ENCODE assay signal across 8 cellular contexts in genomic region chr13:48001127-48001881, GRCh38.
DNase-seq lines count a peak whose midpoint lies in the region; ATAC-seq and TF ChIP-seq lines count a peak whose summit lies in the region.

Gene SUCLA2, minus strand, starts transcription at chr13:48001273. Its CDS starts 4 bp downstream, at chr13:48001269.

- no peak for TF ChIP-seq CTCF in AG09319 (IDR thresholded peaks at IDR 0.05; ENCODE audit: low read depth, low read length)

- ATAC-seq in GM19023 (IDR thresholded peaks at IDR 0.05; ENCODE audit: unreplicated experiment) = peak; percentile 99
- ATAC-seq in HG03196 (IDR thresholded peaks at IDR 0.05; ENCODE audit: unreplicated experiment) = peak; percentile 99

- DNase-seq in AG09319 (ENCODE audit: extremely low read depth, low read depth) (peak; percentile 59), NCI-H345 (lab: John Stamatoyannopoulos, UW) (peak; percentile 88), islet precursor cell (peak; percentile 96)
- DNase-seq in activated CD4-positive, CD25-positive, alpha-beta regulatory T cell treated with anti-CD3 and anti-CD28 coated beads, Interleukin-2, amount 50 U/mL, for 16 hours (ENCODE audit: low read depth, low spot score) = peak; percentile 77
- DNase-seq in central memory CD4-positive, alpha-beta T cell = peak; percentile 83
- DNase-seq in stimulated activated CD4-positive, alpha-beta T cell treated with anti-CD3 and anti-CD28 coated beads, Interleukin-12 subunit alpha, Interleukin-12 subunit beta, amount 100 ng/mL, for 4 hours = peak; percentile 93

Comparison
In these comparisons a context has a peak if more than half of its experiments do, and no peak if none do; other contexts are left out.
1. Peak in every context shown above with its lines: DNase-seq and ATAC-seq.